In the genomic region with DNA sequence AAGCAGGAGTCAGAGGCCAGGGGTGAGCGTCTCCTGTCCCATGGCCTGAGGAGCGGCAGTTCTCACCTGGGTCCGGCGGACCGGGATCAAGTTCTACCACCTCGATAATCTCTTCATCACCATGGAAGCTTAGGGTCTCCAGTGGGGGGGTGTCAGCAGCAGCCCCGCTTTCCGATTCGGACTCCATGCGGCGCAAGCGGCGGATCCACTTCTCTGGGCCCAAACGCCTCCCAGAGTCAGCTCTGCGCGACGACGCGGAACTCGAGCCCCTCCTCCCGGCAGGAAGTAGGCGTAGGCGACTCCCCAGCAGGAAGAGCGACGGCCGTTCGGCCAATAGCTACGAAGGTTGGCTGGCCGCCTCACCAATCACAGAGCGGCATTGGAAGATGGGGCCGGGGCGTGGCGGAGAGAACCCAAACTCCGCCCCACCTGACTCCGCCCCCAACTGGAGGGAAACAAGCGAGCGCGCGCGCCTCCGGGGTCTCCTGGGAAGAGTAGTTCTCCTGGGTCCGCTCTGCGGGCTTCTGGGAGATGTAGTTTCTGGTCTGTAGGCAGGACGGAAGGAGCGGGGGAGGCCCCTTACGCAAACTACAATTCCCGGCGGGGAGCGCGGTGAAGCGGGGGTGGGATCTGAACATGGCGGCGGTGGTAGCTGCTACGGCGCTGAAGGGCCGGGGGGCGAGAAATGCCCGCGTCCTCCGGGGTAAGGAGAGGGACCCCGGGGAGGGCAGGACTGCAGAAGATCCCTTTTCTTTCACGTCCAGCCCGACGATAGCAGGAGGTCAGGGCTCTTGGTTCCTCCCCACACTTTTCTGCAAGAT, we compare ENCODE assay signal across 8 cellular contexts. TPM values are rescaled to one million over a fixed set of nuclear protein-coding genes. Genes with fewer than 3 reads are reported as not detected.
A peak's percentile ranks its signal among the peaks of the same experiment; 100 is the strongest.
DNase-seq lines count a peak whose midpoint lies in the region; ATAC-seq and TF ChIP-seq lines count a peak whose summit lies in the region.

A gene with protein sequence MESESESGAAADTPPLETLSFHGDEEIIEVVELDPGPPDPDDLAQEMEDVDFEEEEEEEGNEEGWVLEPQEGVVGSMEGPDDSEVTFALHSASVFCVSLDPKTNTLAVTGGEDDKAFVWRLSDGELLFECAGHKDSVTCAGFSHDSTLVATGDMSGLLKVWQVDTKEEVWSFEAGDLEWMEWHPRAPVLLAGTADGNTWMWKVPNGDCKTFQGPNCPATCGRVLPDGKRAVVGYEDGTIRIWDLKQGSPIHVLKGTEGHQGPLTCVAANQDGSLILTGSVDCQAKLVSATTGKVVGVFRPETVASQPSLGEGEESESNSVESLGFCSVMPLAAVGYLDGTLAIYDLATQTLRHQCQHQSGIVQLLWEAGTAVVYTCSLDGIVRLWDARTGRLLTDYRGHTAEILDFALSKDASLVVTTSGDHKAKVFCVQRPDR (minus strand): TSS at position 238 of the 821 bp plus-strand sequence. CDS start 51 bp downstream, at position 187.
Gene PNKD (plus strand): TSS at position 620 of the 821 bp plus-strand sequence. CDS start 17 bp downstream, at position 637.

- H3K18ac ChIP-seq in IMR-90 (ENCODE audit: low read depth, low read length): no peak within 1 kb of the TSS; the same call in 1 of the 2 replicates

- peak; percentile 28 for TF ChIP-seq CTCF in IMR-90 (conservative IDR thresholded peaks at IDR 0.05; ENCODE audit: low read depth, low read length)

- no peak within 1 kb of the TSS for H2BK15ac ChIP-seq in IMR-90 (ENCODE audit: low read depth, low read length)

- H3K56ac ChIP-seq in IMR-90 (ENCODE audit: extremely low read depth, insufficient read depth, low read length): peak within 1 kb of the TSS; percentile 56

- peaks cover 38% of the 10 kb centered on the region for H3K36me3 ChIP-seq in IMR-90 (ENCODE audit: control insufficient read depth, insufficient read depth, low read length)

- peak within 1 kb of the TSS; percentile 64 for H3K27ac ChIP-seq in IMR-90 (ENCODE audit: insufficient read depth, low read length)

- H2AFZ ChIP-seq in IMR-90 (replicated peaks; ENCODE audit: low read length, poor library complexity): peak within 1 kb of the TSS; percentile 98

- peak within 1 kb of the TSS; percentile 80 for H3K14ac ChIP-seq in IMR-90 (replicated peaks; ENCODE audit: low read depth, low read length)

- intact Hi-C loops in IMR-90 (cut with micrococcal nuclease): loop anchor here (10.0 kb wide), 1 partner anchor 295 kb away; the partner anchor contains the start of genes CNOT9 and USP37

- 0 out of 2 replicates have a peak within 1 kb of the TSS, but pooled peaks have one; percentile 26 for H4K5ac ChIP-seq in IMR-90 (ENCODE audit: low read depth, low read length)

- no peak within 1 kb of the TSS; the same call in 1 of the 2 replicates for H2BK120ac ChIP-seq in IMR-90 (ENCODE audit: low read depth, low read length)

- in situ Hi-C loops in IMR-90 (cut with MboI; ENCODE audit: low sequenced_read_pairs): loop anchor here (10.0 kb wide), 1 partner anchor 125 kb away; the partner anchor contains the start of gene CTDSP1

- dilution Hi-C loops in IMR-90 (cut with HindIII; ENCODE audit: low sequenced_read_pairs, unreplicated experiment): no loop called here

- POLR2A ChIA-PET in IMR-90 (lab: Charles Lee; ENCODE audit: unreplicated experiment): interaction anchor here (0.6 to 1.1 kb wide), 5 partner anchors 11 to 1169 kb away, joined by 3 to 4 read pairs (median 3); no protein-coding TSS in a partner anchor

- peak within 1 kb of the TSS; percentile 91 for H3K4me2 ChIP-seq in IMR-90 (ENCODE audit: low read depth, low read length)

- peak; percentile 93 for TF ChIP-seq POLR2A in IMR-90 (IDR thresholded peaks at IDR 0.05; ENCODE audit: low read depth, low read length)

- no peak within 1 kb of the TSS for H2BK20ac ChIP-seq in IMR-90 (ENCODE audit: low read depth, low read length)

- H2AK5ac ChIP-seq in IMR-90 (ENCODE audit: low read depth, low read length): peak within 1 kb of the TSS; percentile 63

- TF ChIP-seq RAD21 in IMR-90 (IDR thresholded peaks at IDR 0.05; ENCODE audit: low read length): no peak

- peaks cover 12% of the 10 kb centered on the region; the same call in 1 of the 2 replicates for H4K20me1 ChIP-seq in IMR-90 (ENCODE audit: insufficient read depth, low read length)

- peak within 1 kb of the TSS; percentile 78 for H3K4ac ChIP-seq in IMR-90 (ENCODE audit: low read depth, low read length)

- peak within 1 kb of the TSS; percentile 58 for H4K91ac ChIP-seq in IMR-90 (ENCODE audit: insufficient read depth, low read depth, low read length)

- H3K23ac ChIP-seq in IMR-90 (ENCODE audit: low read depth, low read length): peak within 1 kb of the TSS; percentile 62

- ATAC-seq in GM21528 (IDR thresholded peaks at IDR 0.05; ENCODE audit: low FRiP score, unreplicated experiment) (peak; percentile 88), IMR-90 (ENCODE audit: low read depth) (peak; percentile 94)

- no peaks in the 10 kb centered on the region for H3K9me3 ChIP-seq in IMR-90 (ENCODE audit: control insufficient read depth, insufficient read depth, low read length)

- peaks cover 23 to 48% of the 10 kb centered on the region in 2 experiments for H3K79me1 ChIP-seq in IMR-90 (ENCODE audit: low read depth in 1 of 2, low read length in 2 of 2)

- BruUV-seq in IMR-90 (replicated peaks; lab: Mats Ljungman, UMichigan): no TSS peak

- no peaks in the 10 kb centered on the region for H3K27me3 ChIP-seq in IMR-90 (ENCODE audit: control insufficient read depth, insufficient read depth, low read length)

- CTCF ChIA-PET in IMR-90 (lab: Yijun Ruan, JAX): interaction anchor here (0.7 to 3.9 kb wide), 5 partner anchors 11 to 27 kb away, joined by 3 to 24 read pairs (median 3); partner anchors contain the start of gene TMBIM1

- H3K9ac ChIP-seq in IMR-90 (ENCODE audit: low read depth, low read length): peak within 1 kb of the TSS; percentile 82

- peak within 1 kb of the TSS; percentile 52 to 89 for H4K8ac ChIP-seq in IMR-90 (ENCODE audit: low read depth in 2 of 2, low read length in 2 of 2)

- peak within 1 kb of the TSS; percentile 97 for H2AK9ac ChIP-seq in IMR-90 (replicated peaks; ENCODE audit: low read depth, low read length, poor library complexity)

- WGBS in IMR-90 (ENCODE audit: extremely low coverage in 2 of 2, insufficient read length in 1 of 2), 2 experiments: 1% methylated on average over 17 of the region's 64 CpGs; no CpG with 5 or more reads in 1 of the 2 experiments

- H2BK5ac ChIP-seq in IMR-90 (ENCODE audit: low read depth, low read length, poor library complexity, severe bottlenecking): peak within 1 kb of the TSS; percentile 30

- H3K4me1 ChIP-seq in IMR-90 (ENCODE audit: control insufficient read depth, insufficient read depth, low read length): peaks cover 10% of the 10 kb centered on the region

- 0 out of 2 replicates have a peak, but pooled peaks cover 3% of the 10 kb centered on the region for H3K9me1 ChIP-seq in IMR-90 (ENCODE audit: insufficient read depth, low read length)

- DNase-seq in DMS 273 (lab: John Stamatoyannopoulos, UW; ENCODE audit: unreplicated experiment) (peak; percentile 100), IMR-90 (peak; percentile 99), OCI-M1 (lab: John Stamatoyannopoulos, UW) (peak; percentile 99), activated T-cell treated with anti-CD3 and anti-CD28 coated beads for 24 hours (ENCODE audit: low read depth) (peak; percentile 100), epidermal melanocyte (ENCODE audit: insufficient read length, low spot score) (peak; percentile 99), middle frontal gyrus (ENCODE audit: extremely low spot score, low spot score) (peak; percentile 100)
- peak; percentile 99 to 100 for DNase-seq in stimulated activated CD8-positive, alpha-beta memory T cell treated with anti-CD3 and anti-CD28 coated beads, Interleukin-2, amount 100 ng/mL, for 48 hours (ENCODE audit: low read depth in 2 of 2)

- H3K4me3 ChIP-seq in IMR-90 (ENCODE audit: insufficient read depth, low read depth, low read length): peak within 1 kb of the TSS; percentile 72

TF ChIP-seq in IMR-90, 13 proteins besides CTCF, POLR2A, EP300 and RAD21 (continues in another document):
- peak; percentile 79 for TF ChIP-seq USF2 (IDR thresholded peaks at IDR 0.05; ENCODE audit: low read depth, low read length)
- TF ChIP-seq MXI1 (IDR thresholded peaks at IDR 0.05; ENCODE audit: borderline replicate concordance, low read depth, low read length): peak; percentile 64; the same call in 1 of the 2 replicates
- no peak for TF ChIP-seq RCOR1 (IDR thresholded peaks at IDR 0.05; ENCODE audit: insufficient replicate concordance, low read length)
- TF ChIP-seq FOS (IDR thresholded peaks at IDR 0.05; ENCODE audit: low read depth, low read length): peak; percentile 46; the same call in 1 of the 2 replicates
- TF ChIP-seq, protein P1, sequence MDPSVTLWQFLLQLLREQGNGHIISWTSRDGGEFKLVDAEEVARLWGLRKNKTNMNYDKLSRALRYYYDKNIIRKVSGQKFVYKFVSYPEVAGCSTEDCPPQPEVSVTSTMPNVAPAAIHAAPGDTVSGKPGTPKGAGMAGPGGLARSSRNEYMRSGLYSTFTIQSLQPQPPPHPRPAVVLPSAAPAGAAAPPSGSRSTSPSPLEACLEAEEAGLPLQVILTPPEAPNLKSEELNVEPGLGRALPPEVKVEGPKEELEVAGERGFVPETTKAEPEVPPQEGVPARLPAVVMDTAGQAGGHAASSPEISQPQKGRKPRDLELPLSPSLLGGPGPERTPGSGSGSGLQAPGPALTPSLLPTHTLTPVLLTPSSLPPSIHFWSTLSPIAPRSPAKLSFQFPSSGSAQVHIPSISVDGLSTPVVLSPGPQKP (IDR thresholded peaks at IDR 0.05; ENCODE audit: borderline replicate concordance, low read depth, low read length): 0 out of 2 replicates have a peak, but pooled peaks have one; percentile 14
- TF ChIP-seq MAFK (IDR thresholded peaks at IDR 0.05; ENCODE audit: low read depth, low read length): no peak
- TF ChIP-seq MAZ (IDR thresholded peaks at IDR 0.05; ENCODE audit: borderline replicate concordance, low read depth, low read length): peak; percentile 75; the same call in 1 of the 2 replicates
- TF ChIP-seq SMC3 (IDR thresholded peaks at IDR 0.05; ENCODE audit: low read depth, low read length): peak; percentile 16; the same call in 1 of the 2 replicates

RNA-seq across cellular contexts. Expression of the first gene that starts in this region (rescaled TPM):
- 112 and 118 TPM in 2 replicates for total RNA-seq in IMR-90 (2012; rRNA removed)
- 104 and 108 TPM in 2 replicates for polyA plus RNA-seq in IMR-90 (2012; rRNA removed)
- 132 and 175 TPM in 2 replicates for polyA plus RNA-seq in IMR-90 (2012; cell fraction: cytosol; rRNA removed)
- polyA plus RNA-seq in IMR-90 (2012; cell fraction: nucleus; rRNA removed; ENCODE audit: low replicate concordance): 140 and 213 TPM in 2 replicates

RNA-seq across cellular contexts. Expression of gene PNKD, which starts in this region (rescaled TPM):
- total RNA-seq in IMR-90 (2012; rRNA removed): 19.2 and 22.2 TPM in 2 replicates
- 68.5 and 70.1 TPM in 2 replicates for polyA plus RNA-seq in IMR-90 (2012; rRNA removed)
- polyA plus RNA-seq in IMR-90 (2012; cell fraction: cytosol; rRNA removed): 86.1 and 87.9 TPM in 2 replicates
- polyA plus RNA-seq in IMR-90 (2012; cell fraction: nucleus; rRNA removed; ENCODE audit: low replicate concordance): 29.9 and 38.4 TPM in 2 replicates

Comparison
In these comparisons a context has a peak if more than half of its experiments do, and no peak if none do; other contexts are left out.
1. Peak in every context shown above with its lines: DNase-seq, ATAC-seq, H3K4me3 ChIP-seq and H3K27ac ChIP-seq.